Comparison of ENCODE assay signal across 29 cellular contexts in the genomic region with DNA sequence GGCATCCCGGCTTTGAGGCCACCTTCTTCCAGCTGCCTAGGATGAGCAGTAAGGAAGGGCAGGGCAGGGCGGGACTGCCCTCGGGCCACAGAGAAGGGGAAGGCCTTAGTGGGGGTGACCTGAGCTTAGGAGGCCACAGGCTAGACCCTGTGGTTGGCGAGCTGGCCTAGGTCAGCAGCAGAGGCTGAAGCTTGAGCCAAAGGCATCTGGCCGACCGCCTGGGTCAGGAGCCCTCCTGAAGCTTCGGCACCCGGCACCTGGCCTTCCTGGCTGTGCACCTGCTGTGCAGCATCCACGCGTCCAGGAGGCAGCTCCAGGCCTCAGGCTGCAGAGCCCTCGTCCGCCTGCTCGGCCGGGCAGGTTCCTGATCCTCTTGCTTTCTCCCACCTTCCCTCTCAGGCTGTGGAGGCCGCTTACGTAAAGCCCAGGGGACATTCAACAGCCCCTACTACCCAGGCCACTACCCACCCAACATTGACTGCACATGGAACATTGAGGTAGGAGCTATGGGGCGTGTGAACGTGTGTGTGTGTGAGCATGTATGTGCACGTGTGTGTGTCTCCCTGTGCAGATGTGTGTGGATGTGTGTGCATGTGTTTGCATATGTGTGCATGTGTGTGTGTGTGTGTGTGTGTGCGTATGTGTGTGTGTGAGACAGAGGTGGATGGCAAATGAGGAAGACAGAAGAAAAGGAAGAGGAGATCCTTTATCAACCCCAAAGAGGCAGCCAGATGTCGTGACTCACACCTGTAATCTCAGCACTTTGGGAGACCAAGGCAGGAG. TPM values are rescaled to one million over a fixed set of nuclear protein-coding genes. Genes with fewer than 3 reads are reported as not detected.
"Had no signal": no experiment of that assay in that cellular context is flagged by ENCODE, and none has a peak within 500 bp of the region (broad histone marks: within the 10 kb centered on the region; RNA-seq: fewer than 3 reads in every experiment).

No MANE protein-coding gene starts in this region.

- H3K4me1 Mint-ChIP-seq: endodermal cell; naive thymus-derived CD8-positive, alpha-beta T cell; nephron progenitor cell; stimulated activated effector memory CD8-positive, alpha-beta T cell treated with anti-CD3 and anti-CD28 coated beads, Interleukin-12 subunit alpha, Interleukin-12 subunit beta, amount 100 ng/mL, for 72 hours had no signal

- H3K4me2 ChIP-seq: hepatocyte had no signal

- H3K79me2 ChIP-seq: hepatocyte, parathyroid adenoma had no signal

- DNase-seq: colonic mucosa; effector CD8-positive, alpha-beta T cell; endodermal cell; foreskin fibroblast; gastrocnemius medialis; heart left ventricle; kidney; left lung; mammary epithelial cell; naive thymus-derived CD8-positive, alpha-beta T cell; nephron progenitor cell; sigmoid colon; stimulated activated CD4-positive, alpha-beta T cell treated with anti-CD3 and anti-CD28 coated beads, Interleukin-2, amount 100 ng/mL, for 24 hours; stimulated activated CD4-positive, alpha-beta T cell treated with anti-CD3 and anti-CD28 coated beads, Interleukin-4, amount 100 ng/mL, for 24 hours; stimulated activated naive CD4-positive, alpha-beta T cell treated with Interleukin-2 at 50 U/mL for 16 hours; stomach; testis; tibial artery; uterus had no signal

- H3K27ac Mint-ChIP-seq: dendritic cell treated with granulocyte-macrophage colony-stimulating factor and Interleukin-4, amounts not matched to agents 40 ng/mL and 50 ng/mL, for 4 days; endodermal cell; naive thymus-derived CD8-positive, alpha-beta T cell; nephron progenitor cell; progenitor cell of endocrine pancreas; stimulated activated effector memory CD8-positive, alpha-beta T cell treated with anti-CD3 and anti-CD28 coated beads, Interleukin-12 subunit alpha, Interleukin-12 subunit beta, amount 100 ng/mL, for 72 hours; type B pancreatic cell had no signal

- H3K36me3 ChIP-seq: colonic mucosa, gastrocnemius medialis, heart left ventricle, sigmoid colon, uterus had no signal

- H3K27me3 ChIP-seq: colonic mucosa, gastrocnemius medialis, heart left ventricle, hepatocyte, left lung, neutrophil, sigmoid colon, stomach, testis, tibial artery, uterus had no signal

- H3K4me1 ChIP-seq: gastrocnemius medialis, parathyroid adenoma, sigmoid colon, testis, tibial artery, uterus had no signal

- H3K9me3 ChIP-seq: colonic mucosa, gastrocnemius medialis, heart left ventricle, left lung, neutrophil, sigmoid colon, stomach, testis, tibial artery, uterus had no signal

- H3K36me3 Mint-ChIP-seq: naive thymus-derived CD8-positive, alpha-beta T cell; stimulated activated effector memory CD8-positive, alpha-beta T cell treated with anti-CD3 and anti-CD28 coated beads, Interleukin-12 subunit alpha, Interleukin-12 subunit beta, amount 100 ng/mL, for 72 hours had no signal

- H3K9me3 Mint-ChIP-seq: dendritic cell treated with granulocyte-macrophage colony-stimulating factor and Interleukin-4, amounts not matched to agents 40 ng/mL and 50 ng/mL, for 4 days; naive thymus-derived CD8-positive, alpha-beta T cell; nephron progenitor cell; stimulated activated effector memory CD8-positive, alpha-beta T cell treated with anti-CD3 and anti-CD28 coated beads, Interleukin-12 subunit alpha, Interleukin-12 subunit beta, amount 100 ng/mL, for 72 hours; type B pancreatic cell had no signal

- H3K4me3 Mint-ChIP-seq: dendritic cell treated with granulocyte-macrophage colony-stimulating factor and Interleukin-4, amounts not matched to agents 40 ng/mL and 50 ng/mL, for 4 days; endodermal cell; naive thymus-derived CD8-positive, alpha-beta T cell; nephron progenitor cell; stimulated activated effector memory CD8-positive, alpha-beta T cell treated with anti-CD3 and anti-CD28 coated beads, Interleukin-12 subunit alpha, Interleukin-12 subunit beta, amount 100 ng/mL, for 72 hours; type B pancreatic cell had no signal

- ATAC-seq: esophagus mucosa; gastrocnemius medialis; heart left ventricle; left lung; naive thymus-derived CD8-positive, alpha-beta T cell; stimulated activated effector memory CD8-positive, alpha-beta T cell treated with anti-CD3 and anti-CD28 coated beads, Interleukin-12 subunit alpha, Interleukin-12 subunit beta, amount 100 ng/mL, for 72 hours had no signal

- H2AFZ ChIP-seq: hepatocyte, parathyroid adenoma had no signal

- H3K27ac ChIP-seq: colonic mucosa, epithelial cell of prostate, gastrocnemius medialis, heart left ventricle, hepatocyte, left lung, neutrophil, parathyroid adenoma, sigmoid colon, stomach, testis, tibial artery, uterus had no signal

- H3K4me3 ChIP-seq: colonic mucosa, gastrocnemius medialis, heart left ventricle, hepatocyte, left lung, sigmoid colon, stomach, testis, tibial artery, uterus had no signal

- H3K27me3 Mint-ChIP-seq: dendritic cell treated with granulocyte-macrophage colony-stimulating factor and Interleukin-4, amounts not matched to agents 40 ng/mL and 50 ng/mL, for 4 days; naive thymus-derived CD8-positive, alpha-beta T cell; progenitor cell of endocrine pancreas; type B pancreatic cell had no signal

- H3K9ac ChIP-seq: parathyroid adenoma had no signal

- FAIRE-seq: kidney had no signal

RNA-seq across cellular contexts. Expression of a gene that starts 34.9 kb away (rescaled TPM):
- total RNA-seq: myocyte had no signal
- polyA plus RNA-seq: naive thymus-derived CD8-positive, alpha-beta T cell had no signal
